8 cellular contexts compared by ENCODE assay signal in the genomic region with DNA sequence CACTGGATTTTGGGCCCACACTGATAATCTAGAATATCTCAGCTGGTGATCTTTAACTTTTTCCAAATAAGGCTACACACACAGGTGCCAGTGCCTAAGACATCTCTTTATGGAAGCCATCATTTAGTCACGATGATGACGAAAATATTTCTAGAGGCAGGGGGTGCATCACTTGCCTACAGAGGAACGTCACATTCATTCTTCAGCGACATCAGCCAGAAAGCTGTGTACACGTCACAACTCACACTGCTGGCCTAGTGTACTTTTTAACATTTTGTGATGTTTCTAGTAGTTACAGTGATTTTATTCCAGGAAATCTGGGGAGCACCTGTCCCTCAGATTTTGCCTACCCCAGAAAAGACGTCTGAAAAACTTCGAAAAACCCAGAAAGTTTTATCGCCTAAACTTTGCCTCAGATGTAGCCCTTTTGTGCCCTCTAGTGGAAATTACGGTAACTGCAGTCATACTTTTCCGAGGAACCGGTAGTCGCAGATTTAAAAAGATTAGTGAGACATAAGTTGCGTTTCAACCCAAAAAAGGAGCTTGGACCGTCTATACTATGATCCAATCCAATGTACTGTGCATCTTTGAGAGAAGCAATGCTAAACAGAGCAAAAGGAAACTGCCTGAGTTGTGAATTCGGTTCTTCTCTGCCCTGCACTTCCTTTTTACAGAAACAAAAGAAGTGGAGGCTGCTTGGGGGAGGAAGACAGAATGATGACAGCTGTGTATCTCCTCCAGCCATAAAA.
A peak's percentile ranks its signal among the peaks of the same experiment; 100 is the strongest.
DNase-seq lines count a peak whose midpoint lies in the region; ATAC-seq, FAIRE-seq and TF ChIP-seq lines count a peak whose summit lies in the region.

No MANE protein-coding gene starts in this region.

- no peak overlapping the region for H3K27ac Mint-ChIP-seq in Calu3 (ENCODE audit: unreplicated experiment)

- H3K9ac ChIP-seq in NT2/D1 (ENCODE audit: insufficient read length, low read depth) = no peak overlapping the region

- no peak overlapping the region for H3K27ac ChIP-seq in vagina

- no peaks in the 10 kb centered on the region for H3K4me1 Mint-ChIP-seq in Calu3 (ENCODE audit: low read depth, unreplicated experiment)

- intact Hi-C loops in Calu3 (cut with micrococcal nuclease; ENCODE audit: unreplicated experiment) (loop anchor here (1.0 to 5.0 kb wide), 3 partner anchors 195 to 512 kb away; no protein-coding TSS in a partner anchor), vagina (cut with DNase I) (no loop called here)

- TF ChIP-seq CTCF in Calu3 (IDR thresholded peaks at IDR 0.05; ENCODE audit: unreplicated experiment) = peak; percentile 28
- TF ChIP-seq CTCF in vagina (IDR thresholded peaks at IDR 0.05) = peak; percentile 78 to 91 (median 83)

- FAIRE-seq in frontal cortex (lab: Jason Lieb, UNC) = no peak

- H3K4me1 ChIP-seq in NT2/D1 (ENCODE audit: insufficient read depth, insufficient read length) = no peaks in the 10 kb centered on the region
- no peaks in the 10 kb centered on the region for H3K4me1 ChIP-seq in vagina

- H3K27me3 ChIP-seq in NT2/D1 (ENCODE audit: insufficient read depth, insufficient read length) (no peaks in the 10 kb centered on the region), vagina (no peaks in the 10 kb centered on the region)

- peaks cover 2% of the 10 kb centered on the region for H3K36me3 Mint-ChIP-seq in Calu3 (ENCODE audit: insufficient read depth, unreplicated experiment)

- peak overlapping the region; percentile 10 for H3K4me3 Mint-ChIP-seq in Calu3 (ENCODE audit: low read depth, unreplicated experiment)

- H3K36me3 ChIP-seq in NT2/D1 (ENCODE audit: insufficient read depth, insufficient read length, low read length) (no peaks in the 10 kb centered on the region), vagina (no peaks in the 10 kb centered on the region)

- peak; percentile 74 for ATAC-seq in GM19452 (IDR thresholded peaks at IDR 0.05; ENCODE audit: unreplicated experiment)

- DNase-seq in Calu3 (peak; percentile 65), HK-2 (ENCODE audit: unreplicated experiment) (peak; percentile 46), NT2/D1 (ENCODE audit: low read depth, low spot score) (peak; percentile 43), frontal cortex (ENCODE audit: low spot score in 2 of 2) (peak; percentile 51 to 64), non-pigmented ciliary epithelial cell (ENCODE audit: low read depth) (peak; percentile 17), vagina (ENCODE audit: extremely low spot score in 2 of 2) (no peak)
- DNase-seq in activated gamma-delta T cell treated with anti-CD3 and anti-CD28 coated beads, Interleukin-2, amount 50 U/mL, for 16 hours (ENCODE audit: low read depth) = peak; percentile 49

- no peaks in the 10 kb centered on the region; the same call in 1 of the 2 replicates for H3K9me3 ChIP-seq in NT2/D1 (ENCODE audit: insufficient read depth, low read length)
- H3K9me3 ChIP-seq in vagina = no peaks in the 10 kb centered on the region

- no TSS peak for BruUV-seq in Calu3 (replicated peaks; lab: Mats Ljungman, UMichigan)

- no peak for TF ChIP-seq POLR2A in vagina (IDR thresholded peaks at IDR 0.05)

- H3K9me3 Mint-ChIP-seq in Calu3 (ENCODE audit: low read depth, unreplicated experiment) = no peaks in the 10 kb centered on the region

- H3K27me3 Mint-ChIP-seq in Calu3 (ENCODE audit: unreplicated experiment) = no peaks in the 10 kb centered on the region

- CTCF ChIA-PET in Calu3 (lab: Charles Lee) = interaction anchor here (0.6 to 1.9 kb wide), 4 partner anchors 195 to 836 kb away, joined by 3 to 10 read pairs (median 3); a partner anchor contains a TSS

- no peak overlapping the region for H3K4me3 ChIP-seq in NT2/D1 (ENCODE audit: insufficient read length, low read depth)
- peak overlapping the region; percentile 40 to 43 for H3K4me3 ChIP-seq in vagina

Comparison
In these comparisons a context has a peak if more than half of its experiments do, and no peak if none do; other contexts are left out.
1. DNase-seq: peak in Calu3 (single experiment), HK-2 (single experiment), NT2/D1 (single experiment), activated gamma-delta T cell treated with anti-CD3 and anti-CD28 coated beads, Interleukin-2, amount 50 U/mL, for 16 hours (single experiment), frontal cortex (2 of 2) and non-pigmented ciliary epithelial cell (single experiment); none in vagina (0 of 2).